1 cellular context compared by ENCODE assay signal in genomic region chr1:169102567-169102966, GRCh38.
TF ChIP-seq lines count a peak whose summit lies in the region.

No MANE protein-coding gene starts in this region.

TF ChIP-seq in HepG2, 621 proteins besides CTCF, POLR2A, EP300 and RAD21 (continued from another document and continues in another):
- TF ChIP-seq ZNF816 (CRISPR knock-in tag; IDR thresholded peaks at IDR 0.05; ENCODE audit: borderline replicate concordance) = no peak
- 0 out of 2 replicates have a peak, but pooled peaks have one; percentile 13 for TF ChIP-seq UBTF (CRISPR knock-in tag; IDR thresholded peaks at IDR 0.05)
- TF ChIP-seq ATF7 (IDR thresholded peaks at IDR 0.05) = no peak
- no peak for TF ChIP-seq ATF7 (CRISPR knock-in tag; IDR thresholded peaks at IDR 0.05)
- no peak for TF ChIP-seq ZNF781 (CRISPR knock-in tag; IDR thresholded peaks at IDR 0.05; ENCODE audit: borderline replicate concordance, not compliant biosample characterization)
- no peak for TF ChIP-seq ZNF720 (CRISPR knock-in tag; IDR thresholded peaks at IDR 0.05)
- TF ChIP-seq, protein P1, sequence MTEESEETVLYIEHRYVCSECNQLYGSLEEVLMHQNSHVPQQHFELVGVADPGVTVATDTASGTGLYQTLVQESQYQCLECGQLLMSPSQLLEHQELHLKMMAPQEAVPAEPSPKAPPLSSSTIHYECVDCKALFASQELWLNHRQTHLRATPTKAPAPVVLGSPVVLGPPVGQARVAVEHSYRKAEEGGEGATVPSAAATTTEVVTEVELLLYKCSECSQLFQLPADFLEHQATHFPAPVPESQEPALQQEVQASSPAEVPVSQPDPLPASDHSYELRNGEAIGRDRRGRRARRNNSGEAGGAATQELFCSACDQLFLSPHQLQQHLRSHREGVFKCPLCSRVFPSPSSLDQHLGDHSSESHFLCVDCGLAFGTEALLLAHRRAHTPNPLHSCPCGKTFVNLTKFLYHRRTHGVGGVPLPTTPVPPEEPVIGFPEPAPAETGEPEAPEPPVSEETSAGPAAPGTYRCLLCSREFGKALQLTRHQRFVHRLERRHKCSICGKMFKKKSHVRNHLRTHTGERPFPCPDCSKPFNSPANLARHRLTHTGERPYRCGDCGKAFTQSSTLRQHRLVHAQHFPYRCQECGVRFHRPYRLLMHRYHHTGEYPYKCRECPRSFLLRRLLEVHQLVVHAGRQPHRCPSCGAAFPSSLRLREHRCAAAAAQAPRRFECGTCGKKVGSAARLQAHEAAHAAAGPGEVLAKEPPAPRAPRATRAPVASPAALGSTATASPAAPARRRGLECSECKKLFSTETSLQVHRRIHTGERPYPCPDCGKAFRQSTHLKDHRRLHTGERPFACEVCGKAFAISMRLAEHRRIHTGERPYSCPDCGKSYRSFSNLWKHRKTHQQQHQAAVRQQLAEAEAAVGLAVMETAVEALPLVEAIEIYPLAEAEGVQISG (CRISPR knock-in tag; IDR thresholded peaks at IDR 0.05) = peak; percentile 21; the same call in 1 of the 2 replicates
- TF ChIP-seq HDAC2 (CRISPR knock-in tag; IDR thresholded peaks at IDR 0.05) = 0 out of 2 replicates have a peak, but pooled peaks have one; percentile 25
- peak; percentile 94 for TF ChIP-seq TEAD3 (CRISPR knock-in tag; optimal IDR thresholded peaks at IDR 0.05; ENCODE audit: borderline replicate concordance)
- no peak for TF ChIP-seq PPARG (CRISPR knock-in tag; conservative IDR thresholded peaks at IDR 0.05)
- TF ChIP-seq SOX13 (IDR thresholded peaks at IDR 0.05) = no peak
- peak in 1 of 2 experiments; percentile 51; a peak in 1 of 4 replicates for TF ChIP-seq SOX13 (CRISPR knock-in tag; conservative IDR thresholded peaks at IDR 0.05 in 1 of 2, IDR thresholded peaks at IDR 0.05 in 1 of 2)
- no peak for TF ChIP-seq ZNF530 (CRISPR knock-in tag; IDR thresholded peaks at IDR 0.05; ENCODE audit: low read depth)
- TF ChIP-seq POGZ (CRISPR knock-in tag; IDR thresholded peaks at IDR 0.05) = peak; percentile 61; the same call in 1 of the 2 replicates
- TF ChIP-seq, protein P2, sequence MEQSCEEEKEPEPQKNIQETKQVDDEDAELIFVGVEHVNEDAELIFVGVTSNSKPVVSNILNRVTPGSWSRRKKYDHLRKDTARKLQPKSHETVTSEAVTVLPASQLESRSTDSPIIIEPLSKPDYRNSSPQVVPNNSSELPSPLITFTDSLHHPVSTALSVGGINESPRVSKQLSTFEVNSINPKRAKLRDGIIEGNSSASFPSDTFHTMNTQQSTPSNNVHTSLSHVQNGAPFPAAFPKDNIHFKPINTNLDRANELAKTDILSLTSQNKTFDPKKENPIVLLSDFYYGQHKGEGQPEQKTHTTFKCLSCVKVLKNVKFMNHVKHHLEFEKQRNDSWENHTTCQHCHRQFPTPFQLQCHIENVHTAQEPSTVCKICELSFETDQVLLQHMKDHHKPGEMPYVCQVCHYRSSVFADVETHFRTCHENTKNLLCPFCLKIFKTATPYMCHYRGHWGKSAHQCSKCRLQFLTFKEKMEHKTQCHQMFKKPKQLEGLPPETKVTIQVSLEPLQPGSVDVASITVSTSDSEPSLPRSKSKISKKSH (CRISPR knock-in tag; IDR thresholded peaks at IDR 0.05; ENCODE audit: borderline replicate concordance) = no peak
- TF ChIP-seq ZFP82 (CRISPR knock-in tag; IDR thresholded peaks at IDR 0.05; ENCODE audit: borderline replicate concordance) = no peak
- no peak for TF ChIP-seq KDM1A (CRISPR knock-in tag; IDR thresholded peaks at IDR 0.05)
- TF ChIP-seq CEBPG (CRISPR knock-in tag; IDR thresholded peaks at IDR 0.05) = peak; percentile 30; the same call in 1 of the 2 replicates
- no peak for TF ChIP-seq BCL6 (CRISPR knock-in tag; IDR thresholded peaks at IDR 0.05)
- TF ChIP-seq, protein P3, sequence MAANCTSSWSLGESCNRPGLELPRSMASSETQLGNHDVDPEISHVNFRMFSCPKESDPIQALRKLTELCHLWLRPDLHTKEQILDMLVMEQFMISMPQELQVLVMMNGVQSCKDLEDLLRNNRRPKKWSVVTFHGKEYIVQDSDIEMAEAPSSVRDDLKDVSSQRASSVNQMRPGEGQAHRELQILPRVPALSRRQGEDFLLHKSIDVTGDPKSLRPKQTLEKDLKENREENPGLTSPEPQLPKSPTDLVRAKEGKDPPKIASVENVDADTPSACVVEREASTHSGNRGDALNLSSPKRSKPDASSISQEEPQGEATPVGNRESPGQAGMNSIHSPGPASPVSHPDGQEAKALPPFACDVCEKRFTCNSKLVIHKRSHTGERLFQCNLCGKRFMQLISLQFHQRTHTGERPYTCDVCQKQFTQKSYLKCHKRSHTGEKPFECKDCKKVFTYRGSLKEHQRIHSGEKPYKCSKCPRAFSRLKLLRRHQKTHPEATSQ (CRISPR knock-in tag; IDR thresholded peaks at IDR 0.05; ENCODE audit: borderline replicate concordance) = no peak
- TF ChIP-seq FOSL1 (CRISPR knock-in tag; IDR thresholded peaks at IDR 0.05; ENCODE audit: borderline replicate concordance) = peak; percentile 78; the same call in 1 of the 2 replicates
- TF ChIP-seq NR2F6 (IDR thresholded peaks at IDR 0.05) = no peak
- TF ChIP-seq NR2F6 (CRISPR knock-in tag; IDR thresholded peaks at IDR 0.05) = peak; percentile 29; the same call in 1 of the 2 replicates
- peak; percentile 56; the same call in 1 of the 2 replicates for TF ChIP-seq MED1 (CRISPR knock-in tag; IDR thresholded peaks at IDR 0.05)
- no peak for TF ChIP-seq NCOA1 (CRISPR knock-in tag; IDR thresholded peaks at IDR 0.05)
- TF ChIP-seq ZNF350 (CRISPR knock-in tag; IDR thresholded peaks at IDR 0.05; ENCODE audit: borderline replicate concordance, low read depth) = 0 out of 2 replicates have a peak, but pooled peaks have one; percentile 16
- TF ChIP-seq ZNF329 (CRISPR knock-in tag; IDR thresholded peaks at IDR 0.05; ENCODE audit: low read depth) = no peak
- peak; percentile 65; the same call in 1 of the 2 replicates for TF ChIP-seq ZNF12 (CRISPR knock-in tag; IDR thresholded peaks at IDR 0.05)
- TF ChIP-seq STAG1 (CRISPR knock-in tag; IDR thresholded peaks at IDR 0.05) = no peak; the same call in 1 of the 2 replicates
- no peak for TF ChIP-seq ZNF670 (CRISPR knock-in tag; IDR thresholded peaks at IDR 0.05; ENCODE audit: borderline replicate concordance)
- TF ChIP-seq THAP7 (CRISPR knock-in tag; IDR thresholded peaks at IDR 0.05) = no peak
- TF ChIP-seq EHMT2 (IDR thresholded peaks at IDR 0.05; ENCODE audit: borderline replicate concordance, low read depth, low read length) = 0 out of 2 replicates have a peak, but pooled peaks have one; percentile 31
- 0 out of 2 replicates have a peak, but pooled peaks have one; percentile 53 for TF ChIP-seq HBP1 (CRISPR knock-in tag; IDR thresholded peaks at IDR 0.05; ENCODE audit: low read depth)
- TF ChIP-seq BHLHE40 (IDR thresholded peaks at IDR 0.05; ENCODE audit: low read length) = peak; percentile 87
- TF ChIP-seq GATAD2A (CRISPR knock-in tag; IDR thresholded peaks at IDR 0.05) = peak; percentile 66
- TF ChIP-seq, protein P4, sequence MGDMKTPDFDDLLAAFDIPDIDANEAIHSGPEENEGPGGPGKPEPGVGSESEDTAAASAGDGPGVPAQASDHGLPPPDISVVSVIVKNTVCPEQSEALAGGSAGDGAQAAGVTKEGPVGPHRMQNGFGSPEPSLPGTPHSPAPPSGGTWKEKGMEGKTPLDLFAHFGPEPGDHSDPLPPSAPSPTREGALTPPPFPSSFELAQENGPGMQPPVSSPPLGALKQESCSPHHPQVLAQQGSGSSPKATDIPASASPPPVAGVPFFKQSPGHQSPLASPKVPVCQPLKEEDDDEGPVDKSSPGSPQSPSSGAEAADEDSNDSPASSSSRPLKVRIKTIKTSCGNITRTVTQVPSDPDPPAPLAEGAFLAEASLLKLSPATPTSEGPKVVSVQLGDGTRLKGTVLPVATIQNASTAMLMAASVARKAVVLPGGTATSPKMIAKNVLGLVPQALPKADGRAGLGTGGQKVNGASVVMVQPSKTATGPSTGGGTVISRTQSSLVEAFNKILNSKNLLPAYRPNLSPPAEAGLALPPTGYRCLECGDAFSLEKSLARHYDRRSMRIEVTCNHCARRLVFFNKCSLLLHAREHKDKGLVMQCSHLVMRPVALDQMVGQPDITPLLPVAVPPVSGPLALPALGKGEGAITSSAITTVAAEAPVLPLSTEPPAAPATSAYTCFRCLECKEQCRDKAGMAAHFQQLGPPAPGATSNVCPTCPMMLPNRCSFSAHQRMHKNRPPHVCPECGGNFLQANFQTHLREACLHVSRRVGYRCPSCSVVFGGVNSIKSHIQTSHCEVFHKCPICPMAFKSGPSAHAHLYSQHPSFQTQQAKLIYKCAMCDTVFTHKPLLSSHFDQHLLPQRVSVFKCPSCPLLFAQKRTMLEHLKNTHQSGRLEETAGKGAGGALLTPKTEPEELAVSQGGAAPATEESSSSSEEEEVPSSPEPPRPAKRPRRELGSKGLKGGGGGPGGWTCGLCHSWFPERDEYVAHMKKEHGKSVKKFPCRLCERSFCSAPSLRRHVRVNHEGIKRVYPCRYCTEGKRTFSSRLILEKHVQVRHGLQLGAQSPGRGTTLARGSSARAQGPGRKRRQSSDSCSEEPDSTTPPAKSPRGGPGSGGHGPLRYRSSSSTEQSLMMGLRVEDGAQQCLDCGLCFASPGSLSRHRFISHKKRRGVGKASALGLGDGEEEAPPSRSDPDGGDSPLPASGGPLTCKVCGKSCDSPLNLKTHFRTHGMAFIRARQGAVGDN (CRISPR knock-in tag; IDR thresholded peaks at IDR 0.05) = peak; percentile 62
- no peak for TF ChIP-seq YEATS4 (CRISPR knock-in tag; IDR thresholded peaks at IDR 0.05; ENCODE audit: borderline replicate concordance)
- TF ChIP-seq ZHX2 (IDR thresholded peaks at IDR 0.05; ENCODE audit: low read depth) = no peak
- no peak for TF ChIP-seq ZHX2 (CRISPR knock-in tag; IDR thresholded peaks at IDR 0.05; ENCODE audit: borderline replicate concordance)
- no peak for TF ChIP-seq ZNF367 (CRISPR knock-in tag; IDR thresholded peaks at IDR 0.05; ENCODE audit: borderline replicate concordance)
- TF ChIP-seq ZNF224 (CRISPR knock-in tag; IDR thresholded peaks at IDR 0.05) = no peak
- peak; percentile 98 for TF ChIP-seq FOSL2 (CRISPR knock-in tag; IDR thresholded peaks at IDR 0.05)
